Comparison of ENCODE assay signal across 10 cellular contexts in the genomic region with DNA sequence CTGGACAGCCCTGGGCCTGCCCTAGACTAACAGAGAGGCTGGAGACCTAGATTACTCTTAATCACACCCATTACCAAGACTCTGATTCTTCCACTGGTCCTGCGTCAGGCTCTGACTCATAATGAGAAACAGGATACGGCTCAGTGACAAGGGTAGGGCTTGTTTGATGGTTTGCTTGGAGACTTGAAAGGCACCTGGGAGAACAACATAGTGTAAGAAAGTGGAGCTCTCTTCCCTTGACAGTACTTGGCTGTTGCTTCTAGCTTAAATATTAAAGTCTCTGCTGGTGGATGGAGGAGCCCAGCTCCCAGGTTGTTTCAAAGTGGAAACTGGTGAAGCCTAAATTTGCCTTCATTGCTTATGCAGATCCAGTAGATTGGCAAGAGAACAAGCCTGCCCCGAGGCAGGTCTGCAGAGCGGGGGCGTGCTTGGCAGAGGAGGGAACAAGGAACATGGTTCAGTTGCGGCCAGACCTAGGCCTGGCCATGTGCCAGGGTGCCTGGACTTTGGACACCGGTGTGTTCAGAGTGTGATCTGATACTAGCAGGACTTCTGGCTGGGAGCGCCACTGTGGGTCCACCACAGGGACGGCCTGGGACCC.
DNase-seq lines count a peak whose midpoint lies in the region; ATAC-seq, FAIRE-seq and TF ChIP-seq lines count a peak whose summit lies in the region.
"Had no signal": no experiment of that assay in that cellular context is flagged by ENCODE, and none has a peak within 500 bp of the region (broad histone marks: within the 10 kb centered on the region; RNA-seq: fewer than 3 reads in every experiment).

No MANE protein-coding gene starts in this region.

- H3K27me3 Mint-ChIP-seq in Calu3 (ENCODE audit: unreplicated experiment) (no peaks in the 10 kb centered on the region), astrocyte (ENCODE audit: low read depth, unreplicated experiment) (no peaks in the 10 kb centered on the region), glutamatergic neuron (ENCODE audit: unreplicated experiment) (no peaks in the 10 kb centered on the region)
- H3K27me3 Mint-ChIP-seq in activated T-cell treated with anti-CD3 and anti-CD28 coated beads, Interleukin-2, amount 50 U/mL, for 72 hours (ENCODE audit: low read depth) = peaks cover 14% of the 10 kb centered on the region
- peaks cover 16% of the 10 kb centered on the region for H3K27me3 Mint-ChIP-seq in activated CD4-positive, alpha-beta memory T cell treated with anti-CD3 and anti-CD28 coated beads for 36 hours

- H3K4me3 ChIP-seq in astrocyte (ENCODE audit: insufficient read depth, low read depth, low read length) = peak overlapping the region; percentile 4
- H3K4me3 ChIP-seq: suprapubic skin had no signal

- H3K9me3 ChIP-seq in astrocyte (ENCODE audit: insufficient read depth, low read depth, low read length) = no peaks in the 10 kb centered on the region
- H3K9me3 ChIP-seq: neutrophil had no signal

- peak overlapping the region; percentile 63 for H3K4me3 Mint-ChIP-seq in Calu3 (ENCODE audit: low read depth, unreplicated experiment)
- no peak overlapping the region for H3K4me3 Mint-ChIP-seq in astrocyte (ENCODE audit: unreplicated experiment)
- H3K4me3 Mint-ChIP-seq in glutamatergic neuron (ENCODE audit: unreplicated experiment) = no peak overlapping the region
- no peak overlapping the region for H3K4me3 Mint-ChIP-seq in activated T-cell treated with anti-CD3 and anti-CD28 coated beads, Interleukin-2, amount 50 U/mL, for 72 hours
- H3K4me3 Mint-ChIP-seq in activated CD4-positive, alpha-beta memory T cell treated with anti-CD3 and anti-CD28 coated beads for 36 hours = no peak overlapping the region

- H3K4me1 Mint-ChIP-seq in Calu3 (ENCODE audit: low read depth, unreplicated experiment) (peaks cover 30% of the 10 kb centered on the region), astrocyte (ENCODE audit: low read depth, unreplicated experiment) (peaks cover 17% of the 10 kb centered on the region), glutamatergic neuron (ENCODE audit: low read depth, unreplicated experiment) (no peaks in the 10 kb centered on the region)
- H3K4me1 Mint-ChIP-seq in activated T-cell treated with anti-CD3 and anti-CD28 coated beads, Interleukin-2, amount 50 U/mL, for 72 hours (ENCODE audit: low read depth) = no peaks in the 10 kb centered on the region
- no peaks in the 10 kb centered on the region for H3K4me1 Mint-ChIP-seq in activated CD4-positive, alpha-beta memory T cell treated with anti-CD3 and anti-CD28 coated beads for 36 hours (ENCODE audit: low read depth)

- H3K9me3 Mint-ChIP-seq in Calu3 (ENCODE audit: low read depth, unreplicated experiment) (peaks cover 12% of the 10 kb centered on the region), astrocyte (ENCODE audit: unreplicated experiment) (peaks cover 9% of the 10 kb centered on the region), glutamatergic neuron (ENCODE audit: unreplicated experiment) (peaks cover 5% of the 10 kb centered on the region)
- H3K9me3 Mint-ChIP-seq in activated T-cell treated with anti-CD3 and anti-CD28 coated beads, Interleukin-2, amount 50 U/mL, for 72 hours = peaks cover 9 to 13% of the 10 kb centered on the region in 2 donors
- peaks cover 15% of the 10 kb centered on the region for H3K9me3 Mint-ChIP-seq in activated CD4-positive, alpha-beta memory T cell treated with anti-CD3 and anti-CD28 coated beads for 36 hours

- peak overlapping the region; percentile 90 for H3K27ac Mint-ChIP-seq in Calu3 (ENCODE audit: unreplicated experiment)
- H3K27ac Mint-ChIP-seq in astrocyte (ENCODE audit: unreplicated experiment) = peak overlapping the region; percentile 63
- no peak overlapping the region for H3K27ac Mint-ChIP-seq in glutamatergic neuron (ENCODE audit: unreplicated experiment)
- H3K27ac Mint-ChIP-seq in activated T-cell treated with anti-CD3 and anti-CD28 coated beads, Interleukin-2, amount 50 U/mL, for 72 hours = no peak overlapping the region
- H3K27ac Mint-ChIP-seq in activated CD4-positive, alpha-beta memory T cell treated with anti-CD3 and anti-CD28 coated beads for 36 hours = no peak overlapping the region

- BruUV-seq in Calu3 (replicated peaks; lab: Mats Ljungman, UMichigan) = no TSS peak

- intact Hi-C loops in Calu3 (cut with micrococcal nuclease; ENCODE audit: unreplicated experiment) (loop anchor here (5.0 kb wide), 1 partner anchor 136 kb away; no protein-coding TSS in a partner anchor), left colon (cut with DNase I, micrococcal nuclease) (no loop called here)
- intact Hi-C loops in activated CD4-positive, alpha-beta memory T cell treated with anti-CD3 and anti-CD28 coated beads for 36 hours (cut with micrococcal nuclease) = no loop called here

- H3K27me3 ChIP-seq in astrocyte (ENCODE audit: insufficient read depth, low read length) = no peaks in the 10 kb centered on the region

- H3K36me3 Mint-ChIP-seq in Calu3 (ENCODE audit: insufficient read depth, unreplicated experiment) = peaks cover 21% of the 10 kb centered on the region
- peaks cover 2% of the 10 kb centered on the region for H3K36me3 Mint-ChIP-seq in astrocyte (ENCODE audit: low read depth, unreplicated experiment)
- H3K36me3 Mint-ChIP-seq in glutamatergic neuron (ENCODE audit: unreplicated experiment) = peaks cover 11% of the 10 kb centered on the region
- H3K36me3 Mint-ChIP-seq in activated T-cell treated with anti-CD3 and anti-CD28 coated beads, Interleukin-2, amount 50 U/mL, for 72 hours (ENCODE audit: insufficient read depth in 2 of 2) = peaks cover 2 to 3% of the 10 kb centered on the region in 2 donors
- no peaks in the 10 kb centered on the region for H3K36me3 Mint-ChIP-seq in activated CD4-positive, alpha-beta memory T cell treated with anti-CD3 and anti-CD28 coated beads for 36 hours

- CTCF ChIA-PET in Calu3 (lab: Charles Lee) = no interaction called here
- CTCF ChIA-PET in activated CD4-positive, alpha-beta memory T cell treated with anti-CD3 and anti-CD28 coated beads for 36 hours (lab: Charles Lee) = no interaction called here

- peak overlapping the region; percentile 73 for H3K4me2 ChIP-seq in astrocyte (ENCODE audit: low read length)

- no peaks in the 10 kb centered on the region for H3K36me3 ChIP-seq in astrocyte (ENCODE audit: insufficient read depth, low read length)
- H3K36me3 ChIP-seq: neutrophil, suprapubic skin had no signal

- H3K9ac ChIP-seq in astrocyte (ENCODE audit: low read length) = peak overlapping the region; percentile 20

- TF ChIP-seq CTCF in Calu3 (IDR thresholded peaks at IDR 0.05; ENCODE audit: unreplicated experiment) (no peak), astrocyte (IDR thresholded peaks at IDR 0.05; ENCODE audit: insufficient read depth, low read depth, low read length) (no peak), glutamatergic neuron (IDR thresholded peaks at IDR 0.05; ENCODE audit: partially characterized antibody, unreplicated experiment) (no peak)

- no peak for FAIRE-seq in astrocyte (lab: Jason Lieb, UNC)

- H3K79me2 ChIP-seq in astrocyte (ENCODE audit: insufficient read depth, low read length) = no peaks in the 10 kb centered on the region

- H2AFZ ChIP-seq in astrocyte (ENCODE audit: low read depth, low read length) = peak overlapping the region; percentile 44

- H4K20me1 ChIP-seq in astrocyte (ENCODE audit: insufficient read depth, low read length) = no peaks in the 10 kb centered on the region

- peak overlapping the region; percentile 85 for H3K27ac ChIP-seq in astrocyte (ENCODE audit: low read depth, low read length)
- H3K27ac ChIP-seq: neutrophil, suprapubic skin had no signal

- peak; percentile 91 for DNase-seq in Calu3
- DNase-seq in NCI-H1048 (lab: John Stamatoyannopoulos, UW) = peak; percentile 17
- peak; percentile 93 for DNase-seq in astrocyte (ENCODE audit: low read depth)
- DNase-seq in left colon = peak; percentile 90 to 95
- DNase-seq in glutamatergic neuron = no peak
- DNase-seq in activated T-cell treated with anti-CD3 and anti-CD28 coated beads, Interleukin-2, amount 50 U/mL, for 72 hours = no peak
- no peak for DNase-seq in activated CD4-positive, alpha-beta memory T cell treated with anti-CD3 and anti-CD28 coated beads for 36 hours

- ATAC-seq in left colon (peak; percentile 90), HG03342 (IDR thresholded peaks at IDR 0.05; ENCODE audit: unreplicated experiment) (no peak)
- no peak for ATAC-seq in activated T-cell treated with anti-CD3 and anti-CD28 coated beads, Interleukin-2, amount 50 U/mL, for 72 hours (replicated peaks in 1 of 2)

- POLR2A ChIA-PET in activated CD4-positive, alpha-beta memory T cell treated with anti-CD3 and anti-CD28 coated beads for 36 hours (lab: Charles Lee) = interaction anchor here (0.6 kb wide), 1 partner anchor 20 kb away, joined by 3 read pairs; no protein-coding TSS in a partner anchor

- peaks cover 28% of the 10 kb centered on the region for H3K4me1 ChIP-seq in astrocyte (ENCODE audit: insufficient read depth, low read length)
- H3K4me1 ChIP-seq: suprapubic skin had no signal

Comparison
In these comparisons a context has a peak if more than half of its experiments do, and no peak if none do; other contexts are left out.
1. DNase-seq: peak in Calu3 (single experiment), NCI-H1048 (single experiment), astrocyte (single experiment) and left colon (2 of 2); none in glutamatergic neuron (single experiment), activated T-cell treated with anti-CD3 and anti-CD28 coated beads, Interleukin-2, amount 50 U/mL, for 72 hours (0 of 2) and activated CD4-positive, alpha-beta memory T cell treated with anti-CD3 and anti-CD28 coated beads for 36 hours (single experiment).
2. H3K27ac Mint-ChIP-seq: peak in Calu3 (single experiment) and astrocyte (single experiment); none in glutamatergic neuron (single experiment), activated T-cell treated with anti-CD3 and anti-CD28 coated beads, Interleukin-2, amount 50 U/mL, for 72 hours (single experiment) and activated CD4-positive, alpha-beta memory T cell treated with anti-CD3 and anti-CD28 coated beads for 36 hours (single experiment).